In the genomic region with DNA sequence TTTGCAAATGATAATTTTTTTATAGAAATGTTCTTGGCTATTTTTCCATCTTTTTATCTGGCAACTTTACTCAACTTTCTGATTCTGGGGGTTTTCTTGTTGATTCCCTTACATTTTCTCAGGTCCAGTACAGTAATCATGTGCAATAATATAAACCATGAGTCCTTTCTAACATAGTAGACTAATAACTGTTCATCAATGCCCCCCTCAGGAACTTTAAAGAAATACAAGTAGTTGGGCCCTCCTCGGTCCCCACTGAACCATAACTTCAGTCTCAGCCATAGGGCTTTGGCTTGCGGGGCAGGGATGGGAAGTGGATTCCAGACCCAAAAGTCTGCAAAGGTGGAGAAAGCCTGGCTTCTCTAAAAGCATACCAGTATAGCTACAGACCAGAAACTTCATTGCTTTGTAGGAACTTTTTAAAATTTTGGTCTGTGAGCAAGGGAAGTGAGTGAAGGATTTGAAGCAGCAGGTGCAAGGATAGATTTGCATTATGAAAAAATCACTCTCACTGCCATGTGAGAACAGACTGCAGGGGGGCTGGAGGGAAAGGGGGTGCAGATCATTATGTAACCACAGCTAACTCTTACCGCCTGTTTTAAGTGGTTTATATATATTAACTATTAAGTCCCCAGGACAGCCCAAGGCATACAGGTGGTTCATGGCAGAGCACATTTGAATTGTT, we compare ENCODE assay signal across 8 cellular contexts. TPM values are rescaled to one million over a fixed set of nuclear protein-coding genes. Genes with fewer than 3 reads are reported as not detected.
DNase-seq lines count a peak whose midpoint lies in the region; ATAC-seq and TF ChIP-seq lines count a peak whose summit lies in the region.

No MANE protein-coding gene starts in this region.

- no peak overlapping the region for H3K18ac ChIP-seq in IMR-90 (ENCODE audit: low read depth, low read length)

- peak; percentile 29 for DNase-seq in NCI-H748 (lab: John Stamatoyannopoulos, UW; ENCODE audit: unreplicated experiment)
- no peak for DNase-seq in NCI-H748 treated with DMSO at 0.1 percent for 48 hours (lab: John Stamatoyannopoulos, UW)
- DNase-seq in IMR-90 = peak; percentile 61
- peak; percentile 55 for DNase-seq in amniotic epithelial cell (ENCODE audit: low read depth)
- no peak for DNase-seq in left lobe of liver (ENCODE audit: low spot score)
- no peak for DNase-seq in stimulated activated naive CD4-positive, alpha-beta T cell (lab: John Stamatoyannopoulos, UW)
- DNase-seq in stimulated activated CD4-positive, alpha-beta T cell treated with anti-CD3 and anti-CD28 coated beads, Interleukin-15, amount 100 ng/mL, for 24 hours = no peak
- no peak for DNase-seq in activated CD4-positive, CD25-positive, alpha-beta regulatory T cell treated with anti-CD3 and anti-CD28 coated beads, Interleukin-2, amount 50 U/mL, for 72 hours

- H3K27ac ChIP-seq in IMR-90 (ENCODE audit: insufficient read depth, low read length) = no peak overlapping the region

- peak; percentile 57 for ATAC-seq in IMR-90 (ENCODE audit: low read depth)
- peak; percentile 60 for ATAC-seq in left lobe of liver

- CTCF ChIA-PET in IMR-90 (lab: Yijun Ruan, JAX) = interaction anchor here (0.6 to 0.9 kb wide), 2 partner anchors 22 to 159 kb away, joined by 3 read pairs; no protein-coding TSS in a partner anchor

- no peak overlapping the region for H4K5ac ChIP-seq in IMR-90 (ENCODE audit: low read depth, low read length)

- no peak overlapping the region for H4K91ac ChIP-seq in IMR-90 (ENCODE audit: insufficient read depth, low read depth, low read length)

- H3K9ac ChIP-seq in IMR-90 (ENCODE audit: low read depth, low read length) = no peak overlapping the region

- TF ChIP-seq POLR2A in IMR-90 (IDR thresholded peaks at IDR 0.05; ENCODE audit: low read depth, low read length) = no peak

- H2BK15ac ChIP-seq in IMR-90 (ENCODE audit: low read depth, low read length) = no peak overlapping the region

- intact Hi-C loops in IMR-90 (cut with micrococcal nuclease) = loop anchor here (1.0 kb wide), 2 partner anchors 37 to 64 kb away; no protein-coding TSS in a partner anchor

- no peak overlapping the region for H3K4me2 ChIP-seq in IMR-90 (ENCODE audit: low read depth, low read length)

- H3K9me3 ChIP-seq in IMR-90 (ENCODE audit: control insufficient read depth, insufficient read depth, low read length) = no peaks in the 10 kb centered on the region

- H2BK20ac ChIP-seq in IMR-90 (ENCODE audit: low read depth, low read length) = no peak overlapping the region

- dilution Hi-C loops in IMR-90 (cut with HindIII; ENCODE audit: low sequenced_read_pairs, unreplicated experiment) = no loop called here

- peak; percentile 62 for TF ChIP-seq CTCF in IMR-90 (conservative IDR thresholded peaks at IDR 0.05; ENCODE audit: low read depth, low read length)

- no peaks in the 10 kb centered on the region for H3K79me1 ChIP-seq in IMR-90 (ENCODE audit: low read depth in 1 of 2, low read length in 2 of 2)

- no peaks in the 10 kb centered on the region for H3K36me3 ChIP-seq in IMR-90 (ENCODE audit: control insufficient read depth, insufficient read depth, low read length)

- in situ Hi-C loops in IMR-90 (cut with MboI; ENCODE audit: low sequenced_read_pairs) = no loop called here

- H4K8ac ChIP-seq in IMR-90 (ENCODE audit: low read depth in 2 of 2, low read length in 2 of 2) = no peak overlapping the region

- no peak overlapping the region for H2BK5ac ChIP-seq in IMR-90 (ENCODE audit: low read depth, low read length, poor library complexity, severe bottlenecking)

- H3K14ac ChIP-seq in IMR-90 (replicated peaks; ENCODE audit: low read depth, low read length) = no peak overlapping the region

- no peak overlapping the region for H2AFZ ChIP-seq in IMR-90 (replicated peaks; ENCODE audit: low read length, poor library complexity)

- peaks cover 12% of the 10 kb centered on the region; the same call in 1 of the 2 replicates for H3K27me3 ChIP-seq in IMR-90 (ENCODE audit: control insufficient read depth, insufficient read depth, low read length)

- POLR2A ChIA-PET in IMR-90 (lab: Charles Lee; ENCODE audit: unreplicated experiment) = no interaction called here

- H2BK120ac ChIP-seq in IMR-90 (ENCODE audit: low read depth, low read length) = no peak overlapping the region

- no TSS peak for BruUV-seq in IMR-90 (replicated peaks; lab: Mats Ljungman, UMichigan)

- H3K23ac ChIP-seq in IMR-90 (ENCODE audit: low read depth, low read length) = no peak overlapping the region

- H3K56ac ChIP-seq in IMR-90 (ENCODE audit: extremely low read depth, insufficient read depth, low read length) = no peak overlapping the region

- H3K4ac ChIP-seq in IMR-90 (ENCODE audit: low read depth, low read length) = no peak overlapping the region

- peaks cover 10% of the 10 kb centered on the region for H3K9me1 ChIP-seq in IMR-90 (ENCODE audit: insufficient read depth, low read length)

- WGBS in IMR-90 (ENCODE audit: extremely low coverage in 2 of 2, insufficient read length in 1 of 2), 2 experiments = no CpG with 5 or more reads among the region's 3 CpGs

- no peak overlapping the region for H2AK9ac ChIP-seq in IMR-90 (replicated peaks; ENCODE audit: low read depth, low read length, poor library complexity)

- no peak overlapping the region for H3K4me3 ChIP-seq in IMR-90 (ENCODE audit: insufficient read depth, low read depth, low read length)

- H3K4me1 ChIP-seq in IMR-90 (ENCODE audit: control insufficient read depth, insufficient read depth, low read length) = peaks cover 12% of the 10 kb centered on the region

- peaks cover 6% of the 10 kb centered on the region for H4K20me1 ChIP-seq in IMR-90 (ENCODE audit: insufficient read depth, low read length)

- H2AK5ac ChIP-seq in IMR-90 (ENCODE audit: low read depth, low read length) = no peak overlapping the region

- peak; percentile 58 for TF ChIP-seq RAD21 in IMR-90 (IDR thresholded peaks at IDR 0.05; ENCODE audit: low read length)

TF ChIP-seq in IMR-90, 13 proteins besides CTCF, POLR2A, EP300 and RAD21:
- TF ChIP-seq MAZ (IDR thresholded peaks at IDR 0.05; ENCODE audit: borderline replicate concordance, low read depth, low read length) (no peak), CEBPB (IDR thresholded peaks at IDR 0.05; ENCODE audit: low read depth, low read length) (no peak), SMC3 (IDR thresholded peaks at IDR 0.05; ENCODE audit: low read depth, low read length) (peak; percentile 50; the same call in 1 of the 2 replicates), BHLHE40 (IDR thresholded peaks at IDR 0.05; ENCODE audit: low read depth, low read length) (no peak)
TF ChIP-seq in IMR-90: peak in this region for 1.

RNA-seq across cellular contexts. Expression of a gene that starts 10.5 kb away (rescaled TPM):
- 10.8 and 12.9 TPM in 2 replicates for total RNA-seq in IMR-90 (2012; rRNA removed)
- 11.5 and 11.8 TPM in 2 replicates for polyA plus RNA-seq in IMR-90 (2012; rRNA removed)
- 4.6 and 7.4 TPM in 2 replicates for polyA plus RNA-seq in IMR-90 (2012; cell fraction: cytosol; rRNA removed)
- 20.6 and 35.3 TPM in 2 replicates for polyA plus RNA-seq in IMR-90 (2012; cell fraction: nucleus; rRNA removed; ENCODE audit: low replicate concordance)
- total RNA-seq in left lobe of liver = 1.2 TPM

Comparison
In these comparisons a context has a peak if more than half of its experiments do, and no peak if none do; other contexts are left out.
1. DNase-seq: peak in NCI-H748 (single experiment), IMR-90 (single experiment) and amniotic epithelial cell (single experiment); none in NCI-H748 treated with DMSO at 0.1 percent for 48 hours (single experiment), left lobe of liver (single experiment), stimulated activated naive CD4-positive, alpha-beta T cell (0 of 6), stimulated activated CD4-positive, alpha-beta T cell treated with anti-CD3 and anti-CD28 coated beads, Interleukin-15, amount 100 ng/mL, for 24 hours (single experiment) and activated CD4-positive, CD25-positive, alpha-beta regulatory T cell treated with anti-CD3 and anti-CD28 coated beads, Interleukin-2, amount 50 U/mL, for 72 hours (single experiment).